ENCODE assay signal across 1 cellular context in genomic region chr1:224703702-224704408, GRCh38.
TF ChIP-seq lines count a peak whose summit lies in the region.

No MANE protein-coding gene starts in this region.

TF ChIP-seq in GM23338, 12 proteins besides CTCF, POLR2A, EP300 and RAD21 (continued from another document):
- no peak for TF ChIP-seq ZNF462 (CRISPR knock-in tag; IDR thresholded peaks at IDR 0.05)
- no peak for TF ChIP-seq EZH2 (IDR thresholded peaks at IDR 0.05; ENCODE audit: low read depth, unreplicated experiment)
- no peak for TF ChIP-seq CREB1 (CRISPR knock-in tag; IDR thresholded peaks at IDR 0.05; ENCODE audit: low read depth)
- TF ChIP-seq ETS1 (IDR thresholded peaks at IDR 0.05): no peak
- TF ChIP-seq JUNB (IDR thresholded peaks at IDR 0.05; ENCODE audit: unreplicated experiment): no peak
- no peak for TF ChIP-seq ZNF114 (CRISPR knock-in tag; IDR thresholded peaks at IDR 0.05)
- TF ChIP-seq NANOG (IDR thresholded peaks at IDR 0.05; ENCODE audit: borderline replicate concordance): no peak
- no peak for TF ChIP-seq ZNF331 (CRISPR knock-in tag; IDR thresholded peaks at IDR 0.05; ENCODE audit: low read depth)
